1 cellular context compared by ENCODE assay signal in the genomic region with DNA sequence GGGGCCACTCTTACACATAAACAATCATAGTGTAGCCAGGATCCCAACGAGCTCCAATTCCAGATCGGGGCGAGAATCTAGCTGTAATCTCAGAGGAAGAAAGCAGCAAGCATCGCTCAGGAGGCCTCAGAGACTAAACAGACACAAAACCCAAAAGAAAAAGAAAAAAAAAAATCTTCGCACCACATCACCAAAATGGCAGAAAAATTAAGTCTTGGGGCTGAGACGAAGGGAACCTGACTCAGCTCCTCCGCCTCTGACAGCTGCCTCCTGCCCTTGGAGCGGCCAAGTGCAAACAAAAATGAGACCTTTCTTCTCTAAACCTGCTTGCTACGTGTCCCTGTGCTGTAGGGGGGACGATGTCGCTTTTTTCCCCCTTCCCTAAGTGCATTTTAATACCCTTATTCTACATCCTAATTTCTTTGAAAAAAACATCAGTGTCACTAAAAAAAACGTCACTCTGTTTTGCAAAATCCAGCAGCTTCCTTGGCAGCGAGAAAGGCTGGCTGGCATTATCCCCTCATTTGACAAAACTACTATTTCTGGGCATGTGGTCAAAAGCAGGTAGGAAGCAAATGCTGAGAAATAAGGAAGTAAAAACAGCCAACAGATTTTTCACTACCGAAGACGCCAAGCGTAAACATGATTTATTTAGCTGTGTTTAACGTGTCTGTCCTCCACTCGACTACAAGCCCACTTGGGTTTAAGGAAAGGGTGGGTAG.
TF ChIP-seq lines count a peak whose summit lies in the region.

No MANE protein-coding gene starts in this region.

TF ChIP-seq in GM23338, 12 proteins besides CTCF, POLR2A, EP300 and RAD21 (continued from another document):
- TF ChIP-seq, protein P1, sequence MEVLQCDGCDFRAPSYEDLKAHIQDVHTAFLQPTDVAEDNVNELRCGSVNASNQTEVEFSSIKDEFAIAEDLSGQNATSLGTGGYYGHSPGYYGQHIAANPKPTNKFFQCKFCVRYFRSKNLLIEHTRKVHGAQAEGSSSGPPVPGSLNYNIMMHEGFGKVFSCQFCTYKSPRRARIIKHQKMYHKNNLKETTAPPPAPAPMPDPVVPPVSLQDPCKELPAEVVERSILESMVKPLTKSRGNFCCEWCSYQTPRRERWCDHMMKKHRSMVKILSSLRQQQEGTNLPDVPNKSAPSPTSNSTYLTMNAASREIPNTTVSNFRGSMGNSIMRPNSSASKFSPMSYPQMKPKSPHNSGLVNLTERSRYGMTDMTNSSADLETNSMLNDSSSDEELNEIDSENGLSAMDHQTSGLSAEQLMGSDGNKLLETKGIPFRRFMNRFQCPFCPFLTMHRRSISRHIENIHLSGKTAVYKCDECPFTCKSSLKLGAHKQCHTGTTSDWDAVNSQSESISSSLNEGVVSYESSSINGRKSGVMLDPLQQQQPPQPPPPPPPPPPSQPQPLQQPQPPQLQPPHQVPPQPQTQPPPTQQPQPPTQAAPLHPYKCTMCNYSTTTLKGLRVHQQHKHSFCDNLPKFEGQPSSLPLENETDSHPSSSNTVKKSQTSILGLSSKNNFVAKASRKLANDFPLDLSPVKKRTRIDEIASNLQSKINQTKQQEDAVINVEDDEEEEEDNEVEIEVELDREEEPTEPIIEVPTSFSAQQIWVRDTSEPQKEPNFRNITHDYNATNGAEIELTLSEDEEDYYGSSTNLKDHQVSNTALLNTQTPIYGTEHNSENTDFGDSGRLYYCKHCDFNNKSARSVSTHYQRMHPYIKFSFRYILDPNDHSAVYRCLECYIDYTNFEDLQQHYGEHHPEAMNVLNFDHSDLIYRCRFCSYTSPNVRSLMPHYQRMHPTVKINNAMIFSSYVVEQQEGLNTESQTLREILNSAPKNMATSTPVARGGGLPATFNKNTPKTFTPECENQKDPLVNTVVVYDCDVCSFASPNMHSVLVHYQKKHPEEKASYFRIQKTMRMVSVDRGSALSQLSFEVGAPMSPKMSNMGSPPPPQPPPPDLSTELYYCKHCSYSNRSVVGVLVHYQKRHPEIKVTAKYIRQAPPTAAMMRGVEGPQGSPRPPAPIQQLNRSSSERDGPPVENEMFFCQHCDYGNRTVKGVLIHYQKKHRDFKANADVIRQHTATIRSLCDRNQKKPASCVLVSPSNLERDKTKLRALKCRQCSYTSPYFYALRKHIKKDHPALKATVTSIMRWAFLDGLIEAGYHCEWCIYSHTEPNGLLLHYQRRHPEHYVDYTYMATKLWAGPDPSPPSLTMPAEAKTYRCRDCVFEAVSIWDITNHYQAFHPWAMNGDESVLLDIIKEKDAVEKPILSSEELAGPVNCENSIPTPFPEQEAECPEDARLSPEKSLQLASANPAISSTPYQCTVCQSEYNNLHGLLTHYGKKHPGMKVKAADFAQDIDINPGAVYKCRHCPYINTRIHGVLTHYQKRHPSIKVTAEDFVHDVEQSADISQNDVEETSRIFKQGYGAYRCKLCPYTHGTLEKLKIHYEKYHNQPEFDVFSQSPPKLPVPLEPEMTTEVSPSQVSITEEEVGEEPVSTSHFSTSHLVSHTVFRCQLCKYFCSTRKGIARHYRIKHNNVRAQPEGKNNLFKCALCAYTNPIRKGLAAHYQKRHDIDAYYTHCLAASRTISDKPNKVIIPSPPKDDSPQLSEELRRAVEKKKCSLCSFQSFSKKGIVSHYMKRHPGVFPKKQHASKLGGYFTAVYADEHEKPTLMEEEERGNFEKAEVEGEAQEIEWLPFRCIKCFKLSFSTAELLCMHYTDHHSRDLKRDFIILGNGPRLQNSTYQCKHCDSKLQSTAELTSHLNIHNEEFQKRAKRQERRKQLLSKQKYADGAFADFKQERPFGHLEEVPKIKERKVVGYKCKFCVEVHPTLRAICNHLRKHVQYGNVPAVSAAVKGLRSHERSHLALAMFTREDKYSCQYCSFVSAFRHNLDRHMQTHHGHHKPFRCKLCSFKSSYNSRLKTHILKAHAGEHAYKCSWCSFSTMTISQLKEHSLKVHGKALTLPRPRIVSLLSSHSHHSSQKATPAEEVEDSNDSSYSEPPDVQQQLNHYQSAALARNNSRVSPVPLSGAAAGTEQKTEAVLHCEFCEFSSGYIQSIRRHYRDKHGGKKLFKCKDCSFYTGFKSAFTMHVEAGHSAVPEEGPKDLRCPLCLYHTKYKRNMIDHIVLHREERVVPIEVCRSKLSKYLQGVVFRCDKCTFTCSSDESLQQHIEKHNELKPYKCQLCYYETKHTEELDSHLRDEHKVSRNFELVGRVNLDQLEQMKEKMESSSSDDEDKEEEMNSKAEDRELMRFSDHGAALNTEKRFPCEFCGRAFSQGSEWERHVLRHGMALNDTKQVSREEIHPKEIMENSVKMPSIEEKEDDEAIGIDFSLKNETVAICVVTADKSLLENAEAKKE (CRISPR knock-in tag; IDR thresholded peaks at IDR 0.05), result no peak
- TF ChIP-seq, protein P2, sequence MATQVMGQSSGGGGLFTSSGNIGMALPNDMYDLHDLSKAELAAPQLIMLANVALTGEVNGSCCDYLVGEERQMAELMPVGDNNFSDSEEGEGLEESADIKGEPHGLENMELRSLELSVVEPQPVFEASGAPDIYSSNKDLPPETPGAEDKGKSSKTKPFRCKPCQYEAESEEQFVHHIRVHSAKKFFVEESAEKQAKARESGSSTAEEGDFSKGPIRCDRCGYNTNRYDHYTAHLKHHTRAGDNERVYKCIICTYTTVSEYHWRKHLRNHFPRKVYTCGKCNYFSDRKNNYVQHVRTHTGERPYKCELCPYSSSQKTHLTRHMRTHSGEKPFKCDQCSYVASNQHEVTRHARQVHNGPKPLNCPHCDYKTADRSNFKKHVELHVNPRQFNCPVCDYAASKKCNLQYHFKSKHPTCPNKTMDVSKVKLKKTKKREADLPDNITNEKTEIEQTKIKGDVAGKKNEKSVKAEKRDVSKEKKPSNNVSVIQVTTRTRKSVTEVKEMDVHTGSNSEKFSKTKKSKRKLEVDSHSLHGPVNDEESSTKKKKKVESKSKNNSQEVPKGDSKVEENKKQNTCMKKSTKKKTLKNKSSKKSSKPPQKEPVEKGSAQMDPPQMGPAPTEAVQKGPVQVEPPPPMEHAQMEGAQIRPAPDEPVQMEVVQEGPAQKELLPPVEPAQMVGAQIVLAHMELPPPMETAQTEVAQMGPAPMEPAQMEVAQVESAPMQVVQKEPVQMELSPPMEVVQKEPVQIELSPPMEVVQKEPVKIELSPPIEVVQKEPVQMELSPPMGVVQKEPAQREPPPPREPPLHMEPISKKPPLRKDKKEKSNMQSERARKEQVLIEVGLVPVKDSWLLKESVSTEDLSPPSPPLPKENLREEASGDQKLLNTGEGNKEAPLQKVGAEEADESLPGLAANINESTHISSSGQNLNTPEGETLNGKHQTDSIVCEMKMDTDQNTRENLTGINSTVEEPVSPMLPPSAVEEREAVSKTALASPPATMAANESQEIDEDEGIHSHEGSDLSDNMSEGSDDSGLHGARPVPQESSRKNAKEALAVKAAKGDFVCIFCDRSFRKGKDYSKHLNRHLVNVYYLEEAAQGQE (IDR thresholded peaks at IDR 0.05; ENCODE audit: unreplicated experiment), result no peak
- TF ChIP-seq JUNB (IDR thresholded peaks at IDR 0.05; ENCODE audit: unreplicated experiment), result no peak
- TF ChIP-seq ZNF114 (CRISPR knock-in tag; IDR thresholded peaks at IDR 0.05), result no peak
- no peak for TF ChIP-seq NANOG (IDR thresholded peaks at IDR 0.05; ENCODE audit: borderline replicate concordance)
- TF ChIP-seq EZH2phosphoT487 (IDR thresholded peaks at IDR 0.05; ENCODE audit: unreplicated experiment), result no peak
- TF ChIP-seq ZNF331 (CRISPR knock-in tag; IDR thresholded peaks at IDR 0.05; ENCODE audit: low read depth), result no peak
